ENCODE assay signal across 15 cellular contexts in the genomic region with DNA sequence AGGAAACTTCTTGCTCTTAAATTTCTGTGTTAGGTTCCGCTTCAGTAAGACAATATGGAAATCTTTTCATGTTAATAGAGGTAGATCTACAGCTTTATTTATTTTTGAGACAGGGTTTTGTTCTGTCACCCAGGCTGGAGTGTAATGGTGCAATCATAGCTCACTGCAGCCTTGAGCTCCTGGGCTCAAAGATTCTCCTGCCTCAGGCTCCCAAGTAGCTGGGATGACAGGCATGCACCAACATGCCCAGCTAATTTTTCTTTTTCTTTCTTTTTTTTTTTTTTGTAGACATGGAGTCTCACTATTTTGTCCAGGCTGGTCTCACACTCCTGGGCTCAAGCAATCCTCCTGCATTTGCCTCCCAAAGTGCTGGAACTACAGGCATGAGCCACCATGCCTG.
DNase-seq lines count a peak whose midpoint lies in the region; ATAC-seq, FAIRE-seq and TF ChIP-seq lines count a peak whose summit lies in the region.
"Had no signal": no experiment of that assay in that cellular context is flagged by ENCODE, and none has a peak within 500 bp of the region (broad histone marks: within the 10 kb centered on the region; RNA-seq: fewer than 3 reads in every experiment).

No MANE protein-coding gene starts in this region.

- no peak for TF ChIP-seq EP300 in HepG2 (IDR thresholded peaks at IDR 0.05; ENCODE audit: low read depth in 2 of 2, low read length in 2 of 2)
- TF ChIP-seq EP300 in HepG2 (CRISPR knock-in tag; IDR thresholded peaks at IDR 0.05; ENCODE audit: borderline replicate concordance): no peak

- no peak overlapping the region for H3K4me2 ChIP-seq in HepG2 (ENCODE audit: low read depth, low read length)
- H3K4me2 ChIP-seq: BLaER1 treated with 17β-estradiol and CSF1 and Interleukin-3, amounts not matched to agents 10 nM and 100 nM had no signal

- no peaks in the 10 kb centered on the region for H3K79me2 ChIP-seq in HepG2 (ENCODE audit: insufficient read depth, low read length)

- H3K27ac ChIP-seq in HepG2 (ENCODE audit: extremely low read length, insufficient read depth, low read length) (no peak overlapping the region), right lobe of liver (no peak overlapping the region), foreskin keratinocyte (no peak overlapping the region)
- H3K27ac ChIP-seq: BLaER1 treated with 17β-estradiol and CSF1 and Interleukin-3, amounts not matched to agents 10 nM and 100 nM; HL-60 had no signal

- H3K27me3 ChIP-seq in HepG2 (ENCODE audit: control insufficient read depth in 1 of 2, insufficient read depth in 2 of 2, low read length in 2 of 2): no peaks in the 10 kb centered on the region; a peak in 1 of 5 replicates
- no peaks in the 10 kb centered on the region for H3K27me3 ChIP-seq in right lobe of liver
- H3K27me3 ChIP-seq in bronchial epithelial cell (ENCODE audit: control insufficient read depth, insufficient read depth, low read length): no peaks in the 10 kb centered on the region
- no peaks in the 10 kb centered on the region for H3K27me3 ChIP-seq in foreskin keratinocyte
- H3K27me3 ChIP-seq: BLaER1 treated with 17β-estradiol and CSF1 and Interleukin-3, amounts not matched to agents 10 nM and 100 nM had no signal

- in situ Hi-C loops in HepG2 (cut with HindIII; ENCODE audit: extremely low pct_ligation_motif_present, low pct_unique_long_range_greater_than_20kb): loop anchor here (5.0 kb wide), 1 partner anchor 142 kb away; a partner anchor contains a TSS

- H3K9ac ChIP-seq in HepG2 (ENCODE audit: insufficient read depth, low read depth, low read length): no peak overlapping the region
- H3K9ac ChIP-seq: BLaER1 treated with 17β-estradiol and CSF1 and Interleukin-3, amounts not matched to agents 10 nM and 100 nM had no signal

- H3K9me3 ChIP-seq in HepG2 (ENCODE audit: low read length): peaks cover 8% of the 10 kb centered on the region; the same call in 1 of the 2 replicates
- no peaks in the 10 kb centered on the region for H3K9me3 ChIP-seq in right lobe of liver
- H3K9me3 ChIP-seq: HAP-1 had no signal

- H3K36me3 ChIP-seq in HepG2 (replicated peaks in 1 of 2; ENCODE audit: control insufficient read depth in 1 of 2, insufficient read depth in 2 of 2, low read length in 2 of 2) (no peaks in the 10 kb centered on the region), right lobe of liver (no peaks in the 10 kb centered on the region), bronchial epithelial cell (ENCODE audit: control insufficient read depth, insufficient read depth, low read length) (no peaks in the 10 kb centered on the region)
- H3K36me3 ChIP-seq: BLaER1 treated with 17β-estradiol and CSF1 and Interleukin-3, amounts not matched to agents 10 nM and 100 nM; HAP-1 had no signal

- BruUV-seq in HepG2 (replicated peaks; lab: Mats Ljungman, UMichigan): no TSS peak

- TF ChIP-seq POLR2A in HepG2 (IDR thresholded peaks at IDR 0.05; ENCODE audit: insufficient read depth in 1 of 2, low read depth in 2 of 2, low read length in 2 of 2) (no peak), right lobe of liver (IDR thresholded peaks at IDR 0.05) (no peak)

- H3K4me1 ChIP-seq in HepG2 (ENCODE audit: insufficient read depth, low read length) (peaks cover 20% of the 10 kb centered on the region), right lobe of liver (peaks cover 0 to 5% (median 3%) of the 10 kb centered on the region in 4 donors), foreskin keratinocyte (peaks cover 5% of the 10 kb centered on the region)
- H3K4me1 ChIP-seq: HAP-1 had no signal

- no peaks in the 10 kb centered on the region for H4K20me1 ChIP-seq in HepG2 (ENCODE audit: insufficient read depth, low read length)

- POLR2A ChIA-PET in HepG2 (lab: Yijun Ruan, JAX): no interaction called here

- no peak overlapping the region for H3K4me3 ChIP-seq in HepG2 (replicated peaks in 1 of 3; ENCODE audit: insufficient read depth in 1 of 3, low read depth in 2 of 3, low read length in 3 of 3)
- no peak overlapping the region for H3K4me3 ChIP-seq in right lobe of liver
- no peak overlapping the region for H3K4me3 ChIP-seq in bronchial epithelial cell (ENCODE audit: low read depth, low read length)
- H3K4me3 ChIP-seq: BLaER1 treated with 17β-estradiol and CSF1 and Interleukin-3, amounts not matched to agents 10 nM and 100 nM; GM12878; HAP-1 had no signal

- CTCF ChIA-PET in HepG2 (lab: Yijun Ruan, JAX; ENCODE audit: low intra/inter-chr PET ratio, low total read pairs): no interaction called here

- TF ChIP-seq RAD21 in HepG2 (CRISPR knock-in tag; IDR thresholded peaks at IDR 0.05): no peak

- no peak overlapping the region for H2AFZ ChIP-seq in HepG2 (ENCODE audit: low read length)

- intact Hi-C loops in HepG2 (cut with micrococcal nuclease; ENCODE audit: unreplicated experiment) (loop anchor here (2.0 to 10.0 kb wide), 3 partner anchors 145 to 387 kb away; a partner anchor contains a TSS), right lobe of liver (cut with DNase I) (loop anchor here in 1 of 2 donors (10.0 kb wide), 1 partner anchor 55 kb away; no protein-coding TSS in a partner anchor)

- no peak for TF ChIP-seq CTCF in HepG2 (CRISPR knock-in tag; IDR thresholded peaks at IDR 0.05)
- no peak for TF ChIP-seq CTCF in right lobe of liver (IDR thresholded peaks at IDR 0.05)
- no peak for TF ChIP-seq CTCF in bronchial epithelial cell (IDR thresholded peaks at IDR 0.05; ENCODE audit: insufficient read depth, low read length, severe bottlenecking)
- TF ChIP-seq CTCF in foreskin keratinocyte (conservative IDR thresholded peaks at IDR 0.05): no peak

- DNase-seq in HepG2 (ENCODE audit: low spot score) (no peak), right lobe of liver (no peak), bronchial epithelial cell (ENCODE audit: low read depth) (peak; percentile 59), foreskin keratinocyte (peak; percentile 11 to 52), RKO (ENCODE audit: low spot score) (no peak), epidermal melanocyte (ENCODE audit: insufficient read length, low spot score) (no peak)
- DNase-seq: Calu3; CD8-positive, alpha-beta T cell; DMS79 treated with DMSO at 0.1 percent for 48 hours had no signal

- no peak for FAIRE-seq in HepG2 (lab: Jason Lieb, UNC)
- FAIRE-seq in bronchial epithelial cell (lab: Jason Lieb, UNC): no peak
- FAIRE-seq: GM12878, GM19239 had no signal

- ATAC-seq in HepG2 (no peak; the same call in 2 of the 3 replicates), right lobe of liver (no peak), foreskin keratinocyte (peak; percentile 57), GM18909 (IDR thresholded peaks at IDR 0.05; ENCODE audit: poor library complexity, unreplicated experiment) (no peak)
- ATAC-seq: CD8-positive, alpha-beta T cell; GM12878 had no signal

- WGBS in HepG2 (ENCODE audit: low lambda C conversion rate): 88% methylated on average over 1 of the region's 1 CpG
- no CpG with 5 or more reads among the region's 1 CpG for WGBS in right lobe of liver (ENCODE audit: insufficient coverage, low coverage, low lambda C conversion rate, missing lambda C conversion rate)

TF ChIP-seq in HepG2, 621 proteins besides CTCF, POLR2A, EP300 and RAD21:
- peak; percentile 79; the same call in 1 of the 2 replicates for TF ChIP-seq TP53 (CRISPR knock-in tag; conservative IDR thresholded peaks at IDR 0.05)
- TF ChIP-seq HIVEP1 (CRISPR knock-in tag; IDR thresholded peaks at IDR 0.05): no peak
- no peak for TF ChIP-seq RAD51 (IDR thresholded peaks at IDR 0.05; ENCODE audit: borderline replicate concordance)
- no peak for TF ChIP-seq ZNF234 (CRISPR knock-in tag; conservative IDR thresholded peaks at IDR 0.05)
- no peak for TF ChIP-seq JDP2 (CRISPR knock-in tag; IDR thresholded peaks at IDR 0.05; ENCODE audit: borderline replicate concordance)
- 0 out of 2 replicates have a peak, but pooled peaks have one; percentile 9 for TF ChIP-seq HNF4A (CRISPR knock-in tag; IDR thresholded peaks at IDR 0.05)
- TF ChIP-seq, protein P1, sequence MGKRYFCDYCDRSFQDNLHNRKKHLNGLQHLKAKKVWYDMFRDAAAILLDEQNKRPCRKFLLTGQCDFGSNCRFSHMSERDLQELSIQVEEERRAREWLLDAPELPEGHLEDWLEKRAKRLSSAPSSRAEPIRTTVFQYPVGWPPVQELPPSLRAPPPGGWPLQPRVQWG (CRISPR knock-in tag; IDR thresholded peaks at IDR 0.05; ENCODE audit: borderline replicate concordance, low read depth): no peak
- TF ChIP-seq BRD4 (CRISPR knock-in tag; IDR thresholded peaks at IDR 0.05): no peak
- TF ChIP-seq ZFP1 (CRISPR knock-in tag; IDR thresholded peaks at IDR 0.05): no peak
- no peak for TF ChIP-seq TEAD3 (CRISPR knock-in tag; optimal IDR thresholded peaks at IDR 0.05; ENCODE audit: borderline replicate concordance)
TF ChIP-seq in HepG2: peak in this region for 2.

Comparison
In these comparisons a context has a peak if more than half of its experiments do, and no peak if none do; other contexts are left out.
1. DNase-seq: peak in bronchial epithelial cell (single experiment) and foreskin keratinocyte (2 of 2); none in HepG2 (single experiment), right lobe of liver (0 of 3), RKO (single experiment) and epidermal melanocyte (single experiment).